Comparison of ENCODE assay signal across 28 cellular contexts in the genomic region with DNA sequence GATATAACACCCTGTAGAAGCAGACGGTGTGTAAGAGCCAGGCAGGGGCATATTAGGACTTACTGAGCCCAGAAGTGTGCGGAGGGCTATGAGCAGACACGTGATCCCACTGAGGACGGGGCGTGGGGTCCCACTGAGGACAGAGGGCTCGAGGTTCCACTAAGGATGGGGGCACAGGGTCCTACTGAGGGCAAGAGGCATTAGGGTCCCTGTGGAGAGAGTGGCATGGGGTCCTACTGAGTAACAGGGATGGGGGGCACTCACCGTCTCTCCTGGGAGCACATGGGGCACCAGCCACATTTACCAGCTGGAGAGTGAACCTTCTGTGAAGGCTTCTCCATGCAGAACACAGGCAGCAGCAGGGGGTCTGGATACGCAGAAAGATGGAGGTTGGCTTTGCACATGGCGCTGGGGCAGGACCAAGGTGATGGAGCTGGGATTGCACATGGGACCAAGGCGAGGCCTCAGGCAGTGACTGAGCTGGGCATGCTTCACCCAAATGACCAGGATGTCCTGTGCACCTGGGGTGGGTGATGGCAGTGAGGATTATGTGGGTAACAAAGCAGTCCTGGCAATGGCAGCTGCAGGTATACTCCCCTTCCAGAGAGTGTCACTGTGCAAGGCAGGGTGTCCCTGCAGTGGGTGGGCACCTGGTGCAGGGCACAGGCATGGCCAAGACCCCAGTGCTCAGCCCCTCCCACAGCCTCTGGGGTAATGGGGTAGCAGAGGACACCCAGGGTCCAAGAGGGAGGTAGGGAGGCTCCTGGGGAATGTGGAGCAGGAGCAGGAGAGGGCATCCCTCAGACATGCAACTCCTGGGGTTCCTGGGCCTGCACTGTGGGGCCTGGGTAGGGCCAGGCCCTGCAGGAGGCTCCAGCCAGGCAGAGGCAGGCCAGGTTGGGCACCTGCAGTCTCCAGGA.
"Had no signal": no experiment of that assay in that cellular context is flagged by ENCODE, and none has a peak within 500 bp of the region (broad histone marks: within the 10 kb centered on the region; RNA-seq: fewer than 3 reads in every experiment).

No MANE protein-coding gene starts in this region.

- H3K36me3 ChIP-seq: esophagus squamous epithelium, heart right ventricle, left lung, lower lobe of right lung, transverse colon had no signal

- H2AFZ ChIP-seq: parathyroid adenoma had no signal

- H3K4me3 Mint-ChIP-seq: activated naive CD4-positive, alpha-beta T cell treated with anti-CD3 and anti-CD28 coated beads, Interleukin-2, amount 10 ng/mL, durations not matched to agents 7 days and 5 days; T-helper 1 cell treated with Interleukin-12 subunit alpha and Interleukin-12 subunit beta and Interleukin-4 antibody, amounts not matched to agents 30 μg/mL and 1 μg/mL, for 36 hours had no signal

- H3K27ac Mint-ChIP-seq: activated naive CD4-positive, alpha-beta T cell treated with anti-CD3 and anti-CD28 coated beads, Interleukin-2, amount 10 ng/mL, durations not matched to agents 7 days and 5 days; T-helper 1 cell treated with Interleukin-12 subunit alpha and Interleukin-12 subunit beta and Interleukin-4 antibody, amounts not matched to agents 30 μg/mL and 1 μg/mL, for 36 hours had no signal

- ATAC-seq: heart right ventricle, left lung, mucosa of descending colon, psoas muscle had no signal

- H3K27ac ChIP-seq: esophagus squamous epithelium, heart right ventricle, left lung, lower lobe of right lung, parathyroid adenoma, psoas muscle, SK-N-MC, testis, transverse colon, VCaP had no signal

- H3K9me3 Mint-ChIP-seq: T-helper 1 cell treated with Interleukin-12 subunit alpha and Interleukin-12 subunit beta and Interleukin-4 antibody, amounts not matched to agents 30 μg/mL and 1 μg/mL, for 36 hours had no signal

- H3K4me1 Mint-ChIP-seq: activated naive CD4-positive, alpha-beta T cell treated with anti-CD3 and anti-CD28 coated beads, Interleukin-2, amount 10 ng/mL, durations not matched to agents 7 days and 5 days had no signal

- DNase-seq: activated CD4-positive, alpha-beta T cell treated with anti-CD3 and anti-CD28 coated beads for 4 hours; activated CD4-positive, alpha-beta T cell treated with anti-CD3 and anti-CD28 coated beads, Interleukin-2, amount 50 U/mL, for 4 hours; activated gamma-delta T cell; activated naive CD4-positive, alpha-beta T cell treated with anti-CD3 and anti-CD28 coated beads, Interleukin-2, amount 10 ng/mL, durations not matched to agents 7 days and 5 days; amygdala; central memory CD4-positive, alpha-beta T cell; dermis blood vessel endothelial cell; effector CD4-positive, alpha-beta T cell; esophagus squamous epithelium; foreskin melanocyte; heart right ventricle; kidney glomerular epithelial cell; left lung; lower lobe of right lung; mesendoderm; mucosa of descending colon; nucleus accumbens; psoas muscle; stimulated activated CD4-positive, alpha-beta T cell treated with anti-CD3 and anti-CD28 coated beads, Interleukin-2, amount 100 ng/mL, for 48 hours; SW 1271; T-helper 9 cell; testis; transverse colon had no signal

- H3K4me1 ChIP-seq: esophagus squamous epithelium, heart right ventricle, left lung, lower lobe of right lung, parathyroid adenoma, psoas muscle, testis, transverse colon had no signal

- FAIRE-seq: TTC549 had no signal

- H3K9me3 ChIP-seq: esophagus squamous epithelium, heart right ventricle, left lung, lower lobe of right lung, mucosa of descending colon, psoas muscle, testis, transverse colon had no signal

- H3K4me3 ChIP-seq: esophagus squamous epithelium, heart right ventricle, left lung, lower lobe of right lung, mucosa of descending colon, psoas muscle, SK-N-MC, testis, transverse colon had no signal

- H3K36me3 Mint-ChIP-seq: activated naive CD4-positive, alpha-beta T cell treated with anti-CD3 and anti-CD28 coated beads, Interleukin-2, amount 10 ng/mL, durations not matched to agents 7 days and 5 days had no signal

- H3K9ac ChIP-seq: parathyroid adenoma had no signal

- H3K79me2 ChIP-seq: parathyroid adenoma had no signal

- H3K27me3 ChIP-seq: testis, transverse colon had no signal
